25 cellular contexts compared by ENCODE assay signal in genomic region chr1:77560741-77561140, GRCh38.
"Had no signal": no experiment of that assay in that cellular context is flagged by ENCODE, and none has a peak within 500 bp of the region (broad histone marks: within the 10 kb centered on the region; RNA-seq: fewer than 3 reads in every experiment).

No MANE protein-coding gene starts in this region.

- H3K4me1 Mint-ChIP-seq: activated CD8-positive, alpha-beta memory T cell treated with anti-CD3 and anti-CD28 coated beads, Interleukin-2, amount 10 ng/mL, durations not matched to agents 7 days and 5 days; central memory CD8-positive, alpha-beta T cell; memory B cell had no signal

- ATAC-seq: activated CD8-positive, alpha-beta memory T cell treated with anti-CD3 and anti-CD28 coated beads, Interleukin-2, amount 10 ng/mL, durations not matched to agents 7 days and 5 days; activated CD8-positive, alpha-beta T cell treated with anti-CD3 and anti-CD28 coated beads for 36 hours; activated T-helper 17 cell treated with anti-CD3 and anti-CD28 coated beads, Interleukin-2, amount 50 U/mL, for 72 hours; gastroesophageal sphincter; heart left ventricle; left cardiac atrium; SK-N-SH treated with all-trans-retinoic acid at 6 μM for 48 hours; upper lobe of right lung had no signal

- H3K27ac Mint-ChIP-seq: activated CD4-positive, alpha-beta T cell treated with anti-CD3 and anti-CD28 coated beads, Interleukin-2, amount 10 ng/mL, durations not matched to agents 7 days and 5 days; activated CD8-positive, alpha-beta memory T cell treated with anti-CD3 and anti-CD28 coated beads, Interleukin-2, amount 10 ng/mL, durations not matched to agents 7 days and 5 days; activated CD8-positive, alpha-beta T cell treated with anti-CD3 and anti-CD28 coated beads for 36 hours; activated T-helper 17 cell treated with anti-CD3 and anti-CD28 coated beads, Interleukin-2, amount 50 U/mL, for 72 hours; memory B cell; T-helper 2 cell treated with Interferon-gamma antibody and Interleukin-4, amounts not matched to agents 5 μg/mL and 100 μg/mL, for 36 hours had no signal

- H3K9me3 ChIP-seq: colonic mucosa, esophagus muscularis mucosa, gastroesophageal sphincter, heart left ventricle, upper lobe of right lung had no signal

- H3K9me3 Mint-ChIP-seq: activated CD4-positive, alpha-beta T cell treated with anti-CD3 and anti-CD28 coated beads, Interleukin-2, amount 10 ng/mL, durations not matched to agents 7 days and 5 days; activated CD8-positive, alpha-beta T cell treated with anti-CD3 and anti-CD28 coated beads for 36 hours; activated T-helper 17 cell treated with anti-CD3 and anti-CD28 coated beads, Interleukin-2, amount 50 U/mL, for 72 hours; central memory CD8-positive, alpha-beta T cell; memory B cell; T-helper 2 cell treated with Interferon-gamma antibody and Interleukin-4, amounts not matched to agents 5 μg/mL and 100 μg/mL, for 36 hours had no signal

- H3K4me3 Mint-ChIP-seq: activated CD4-positive, alpha-beta T cell treated with anti-CD3 and anti-CD28 coated beads, Interleukin-2, amount 10 ng/mL, durations not matched to agents 7 days and 5 days; activated CD8-positive, alpha-beta memory T cell treated with anti-CD3 and anti-CD28 coated beads, Interleukin-2, amount 10 ng/mL, durations not matched to agents 7 days and 5 days; activated CD8-positive, alpha-beta T cell treated with anti-CD3 and anti-CD28 coated beads for 36 hours; activated T-helper 17 cell treated with anti-CD3 and anti-CD28 coated beads, Interleukin-2, amount 50 U/mL, for 72 hours; central memory CD8-positive, alpha-beta T cell; memory B cell; T-helper 2 cell treated with Interferon-gamma antibody and Interleukin-4, amounts not matched to agents 5 μg/mL and 100 μg/mL, for 36 hours had no signal

- DNase-seq: activated CD4-positive, alpha-beta T cell treated with anti-CD3 and anti-CD28 coated beads, Interleukin-2, amount 10 ng/mL, durations not matched to agents 7 days and 5 days; activated CD4-positive, CD25-positive, alpha-beta regulatory T cell treated with anti-CD3 and anti-CD28 coated beads, Interleukin-2, amount 50 U/mL, for 72 hours; activated CD8-positive, alpha-beta memory T cell treated with anti-CD3 and anti-CD28 coated beads, Interleukin-2, amount 10 ng/mL, durations not matched to agents 7 days and 5 days; activated CD8-positive, alpha-beta T cell treated with anti-CD3 and anti-CD28 coated beads for 36 hours; anterior cingulate cortex; colonic mucosa; dorsolateral prefrontal cortex; heart left ventricle; islet precursor cell; left cardiac atrium; nucleus accumbens; posterior cingulate gyrus; stimulated activated CD4-positive, alpha-beta T cell treated with anti-CD3 and anti-CD28 coated beads, Interleukin-2, amount 100 ng/mL, for 48 hours; stimulated activated CD8-positive, alpha-beta memory T cell treated with anti-CD3 and anti-CD28 coated beads, Interleukin-4, amount 100 ng/mL, for 48 hours; stimulated activated naive CD4-positive, alpha-beta T cell treated with Interleukin-2 at 50 U/mL for 16 hours; upper lobe of right lung; WERI-Rb-1 had no signal

- H3K4me3 ChIP-seq: colonic mucosa, dorsolateral prefrontal cortex, esophagus muscularis mucosa, gastroesophageal sphincter, heart left ventricle, upper lobe of right lung had no signal

- H3K27me3 ChIP-seq: colonic mucosa, dorsolateral prefrontal cortex, esophagus muscularis mucosa, gastroesophageal sphincter, heart left ventricle, upper lobe of right lung had no signal

- H3K27me3 Mint-ChIP-seq: activated CD4-positive, alpha-beta T cell treated with anti-CD3 and anti-CD28 coated beads, Interleukin-2, amount 10 ng/mL, durations not matched to agents 7 days and 5 days; activated CD8-positive, alpha-beta memory T cell treated with anti-CD3 and anti-CD28 coated beads, Interleukin-2, amount 10 ng/mL, durations not matched to agents 7 days and 5 days; activated CD8-positive, alpha-beta T cell treated with anti-CD3 and anti-CD28 coated beads for 36 hours; activated T-helper 17 cell treated with anti-CD3 and anti-CD28 coated beads, Interleukin-2, amount 50 U/mL, for 72 hours; central memory CD8-positive, alpha-beta T cell; memory B cell had no signal

- FAIRE-seq: TTC549 had no signal
